ENCODE assay signal across 9 cellular contexts in the genomic region with DNA sequence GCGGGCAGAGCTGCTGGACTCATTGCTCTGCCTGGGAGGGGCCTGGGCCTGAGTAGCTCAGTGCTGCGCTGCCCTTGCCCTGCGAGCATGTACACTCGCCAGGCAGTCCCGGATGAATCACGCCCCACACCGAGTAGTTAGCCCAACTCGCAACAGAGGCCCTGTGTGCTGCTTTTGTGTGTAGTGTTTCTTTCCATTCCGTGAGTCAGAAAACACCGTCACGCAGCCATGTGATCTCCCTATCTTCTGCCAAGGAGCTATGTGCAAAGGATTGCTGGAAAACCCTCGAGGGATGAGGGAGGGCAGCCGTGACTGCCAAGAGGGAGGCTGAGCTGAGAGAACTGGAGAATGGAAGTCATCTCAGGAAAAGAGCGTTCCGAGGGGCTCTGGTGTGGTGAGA. TPM values are rescaled to one million over a fixed set of nuclear protein-coding genes. Genes with fewer than 3 reads are reported as not detected.
DNase-seq lines count a peak whose midpoint lies in the region; ATAC-seq and TF ChIP-seq lines count a peak whose summit lies in the region.
"Had no signal": no experiment of that assay in that cellular context is flagged by ENCODE, and none has a peak within 500 bp of the region (broad histone marks: within the 10 kb centered on the region; RNA-seq: fewer than 3 reads in every experiment).

No MANE protein-coding gene starts in this region.

- H3K4me1 Mint-ChIP-seq in neural progenitor cell = peaks cover 18% of the 10 kb centered on the region

- no peak overlapping the region for H3K9ac ChIP-seq in neural progenitor cell

- H3F3A ChIP-seq in neural progenitor cell (ENCODE audit: low read depth) = no peaks in the 10 kb centered on the region

- intact Hi-C loops in A673 (cut with micrococcal nuclease; ENCODE audit: unreplicated experiment) = no loop called here

- no peaks in the 10 kb centered on the region for H3K9me3 Mint-ChIP-seq in neural progenitor cell
- H3K9me3 Mint-ChIP-seq: neural crest cell had no signal

- no peaks in the 10 kb centered on the region for H3K36me3 Mint-ChIP-seq in neural progenitor cell

- no peak overlapping the region for H3K4me3 Mint-ChIP-seq in neural progenitor cell
- H3K4me3 Mint-ChIP-seq: neural crest cell had no signal

- no peak overlapping the region for H3K4me2 ChIP-seq in neural progenitor cell

- H3K9me3 ChIP-seq in A673 (ENCODE audit: low read depth, low read length, poor library complexity, severe bottlenecking) = no peaks in the 10 kb centered on the region
- H3K9me3 ChIP-seq in Peyer's patch = no peaks in the 10 kb centered on the region
- no peaks in the 10 kb centered on the region for H3K9me3 ChIP-seq in neural progenitor cell (ENCODE audit: low read depth)

- H3K4me1 ChIP-seq in A673 (ENCODE audit: insufficient read depth, low read length, poor library complexity, severe bottlenecking) (no peaks in the 10 kb centered on the region), Peyer's patch (no peaks in the 10 kb centered on the region), neural progenitor cell (no peaks in the 10 kb centered on the region)

- CTCF ChIA-PET in A673 (lab: Charles Lee) = interaction anchor here (1.0 kb wide), 1 partner anchor 790 kb away, joined by 3 read pairs; no protein-coding TSS in a partner anchor

- H3K27me3 ChIP-seq in A673 (replicated peaks; ENCODE audit: insufficient read depth, low read depth, low read length, poor library complexity) (no peaks in the 10 kb centered on the region), Peyer's patch (no peaks in the 10 kb centered on the region), neural progenitor cell (no peaks in the 10 kb centered on the region), H7 (ENCODE audit: control insufficient read depth, insufficient read depth, low read length) (no peaks in the 10 kb centered on the region)

- H3K27me3 Mint-ChIP-seq in neural progenitor cell (ENCODE audit: insufficient read depth, low read depth) = peaks cover 13% of the 10 kb centered on the region

- no TSS peak for BruUV-seq in A673 (replicated peaks; lab: Mats Ljungman, UMichigan)

- no peak for TF ChIP-seq POLR2A in Peyer's patch (IDR thresholded peaks at IDR 0.05)

- H3K4me3 ChIP-seq in A673 (ENCODE audit: low read depth, low read length, poor library complexity, severe bottlenecking) (no peak overlapping the region), Peyer's patch (no peak overlapping the region), neural progenitor cell (no peak overlapping the region), H7 (ENCODE audit: insufficient read depth, low read depth, low read length) (no peak overlapping the region)

- H3K27ac ChIP-seq in A673 (ENCODE audit: low read depth, low read length, poor library complexity, severe bottlenecking) = no peak overlapping the region
- H3K27ac ChIP-seq in Peyer's patch = peak overlapping the region in 3 of 4 donors; percentile 14 to 59 (median 35)
- no peak overlapping the region for H3K27ac ChIP-seq in neural progenitor cell

- DNase-seq in A673 (ENCODE audit: low spot score) (peak; percentile 43), Peyer's patch (peak; percentile 31 to 76 (median 51)), fibroblast of gingiva (ENCODE audit: low read depth) (peak; percentile 98), neural progenitor cell (ENCODE audit: low spot score) (no peak), H7 (no peak), NCI-H526 treated with DMSO at 0.1 percent for 48 hours (lab: John Stamatoyannopoulos, UW) (no peak)

- TF ChIP-seq CTCF in A673 (conservative IDR thresholded peaks at IDR 0.05; ENCODE audit: low read depth, low read length) = no peak
- TF ChIP-seq CTCF in Peyer's patch (IDR thresholded peaks at IDR 0.05) = no peak
- no peak for TF ChIP-seq CTCF in neural progenitor cell (IDR thresholded peaks at IDR 0.05)

- ATAC-seq in HG03354 (IDR thresholded peaks at IDR 0.05; ENCODE audit: poor library complexity, severe bottlenecking, unreplicated experiment) = no peak
- no peak for ATAC-seq in HG02938 (IDR thresholded peaks at IDR 0.05; ENCODE audit: unreplicated experiment)

- no peaks in the 10 kb centered on the region for H3K79me2 ChIP-seq in neural progenitor cell (ENCODE audit: low read depth)

- peak overlapping the region; percentile 72 for H3K27ac Mint-ChIP-seq in neural progenitor cell

- POLR2A ChIA-PET in A673 (lab: Charles Lee; ENCODE audit: low non-redundant PET) = no interaction called here

- no peak overlapping the region for H2AFZ ChIP-seq in neural progenitor cell (replicated peaks)

- H3K36me3 ChIP-seq in A673 (ENCODE audit: insufficient read depth, low read length, poor library complexity, severe bottlenecking) (no peaks in the 10 kb centered on the region), Peyer's patch (no peaks in the 10 kb centered on the region), neural progenitor cell (no peaks in the 10 kb centered on the region), H7 (replicated peaks; ENCODE audit: control insufficient read depth, insufficient read depth, low read length) (no peaks in the 10 kb centered on the region)

- no peaks in the 10 kb centered on the region for H4K20me1 ChIP-seq in neural progenitor cell (ENCODE audit: low read depth)

RNA-seq across cellular contexts. Expression of a gene that starts 37.3 kb away (rescaled TPM):
- 51.0 and 59.5 TPM in 2 replicates for total RNA-seq in A673 (2021)
- total RNA-seq in Peyer's patch = 10 to 100 TPM; 28.2 to 61.9 (median 34.2) TPM
- total RNA-seq in neural progenitor cell (ENCODE audit: low replicate concordance) = 6.8 and 8.2 TPM in 2 replicates
- 21.9 and 39.8 TPM in 2 replicates for total RNA-seq in H7 (2014; rRNA removed; shearing (Covaris generic))

RNA-seq across cellular contexts. Expression of a gene that starts 55.4 kb away (rescaled TPM):
- total RNA-seq in A673 (2021) (14.5 and 15.6 TPM in 2 replicates), Peyer's patch (1 to 10 TPM; 1.6 to 7.4 (median 3.0) TPM), neural progenitor cell (ENCODE audit: low replicate concordance) (16.5 and 21.1 TPM in 2 replicates)
- 41.3 and 49.7 TPM in 2 replicates for total RNA-seq in H7 (2014; rRNA removed; shearing (Covaris generic))

Comparison
In these comparisons a context has a peak if more than half of its experiments do, and no peak if none do; other contexts are left out.
1. DNase-seq: peak in A673 (single experiment), Peyer's patch (3 of 3) and fibroblast of gingiva (single experiment); none in neural progenitor cell (single experiment), H7 (single experiment) and NCI-H526 treated with DMSO at 0.1 percent for 48 hours (single experiment).
2. H3K27ac ChIP-seq: peak in Peyer's patch (3 of 4); none in A673 (single experiment) and neural progenitor cell (single experiment).